12 cellular contexts compared by ENCODE assay signal in the genomic region with DNA sequence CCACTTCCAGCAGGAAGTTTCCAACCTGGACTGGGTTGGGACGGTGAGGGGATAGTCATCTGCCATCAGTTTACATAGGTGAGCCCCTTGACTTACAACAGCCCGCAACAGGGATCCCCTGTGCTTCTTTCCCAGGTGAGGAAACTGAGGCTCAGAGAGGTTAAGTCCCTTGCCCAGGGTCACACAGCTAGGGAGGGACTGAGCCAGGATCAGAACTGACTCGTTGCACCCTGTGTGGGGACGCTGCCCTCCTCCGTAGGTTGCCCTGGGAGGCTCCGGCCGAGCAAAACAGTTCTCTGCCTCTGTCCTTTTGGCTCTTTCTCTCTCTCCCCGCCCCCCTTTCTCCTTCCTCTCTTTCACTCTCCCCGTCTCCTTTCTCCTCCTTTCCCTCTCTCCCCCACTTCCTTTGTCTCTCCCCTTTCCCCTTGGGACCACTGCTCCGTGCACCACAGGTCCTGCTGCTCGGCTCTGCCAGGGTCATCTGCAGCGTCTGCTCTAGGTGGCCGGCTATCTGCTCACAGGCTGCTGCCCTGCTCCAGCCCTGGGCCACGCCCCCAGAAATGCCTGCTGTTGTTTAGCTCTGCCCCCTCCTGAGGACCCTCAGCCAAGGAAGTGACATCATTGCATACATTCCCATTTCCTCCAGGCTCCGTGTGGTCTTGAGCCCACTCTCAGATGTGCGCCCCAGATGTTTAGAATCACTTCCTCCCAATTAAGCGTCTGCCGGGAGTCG.
DNase-seq lines count a peak whose midpoint lies in the region; ATAC-seq and TF ChIP-seq lines count a peak whose summit lies in the region.
"Had no signal": no experiment of that assay in that cellular context is flagged by ENCODE, and none has a peak within 500 bp of the region (broad histone marks: within the 10 kb centered on the region; RNA-seq: fewer than 3 reads in every experiment).

No MANE protein-coding gene starts in this region.

- CTCF ChIA-PET in CD4-positive, alpha-beta memory T cell (lab: Charles Lee; ENCODE audit: partially characterized antibody): no interaction called here

- no peak overlapping the region for H2BK12ac ChIP-seq in H9 (ENCODE audit: insufficient read length, low read depth, low read length)

- POLR2A ChIA-PET in CD4-positive, alpha-beta memory T cell (lab: Charles Lee; ENCODE audit: partially characterized antibody): interaction anchor here (1.0 kb wide), 1 partner anchor 12 kb away, joined by 3 read pairs; no protein-coding TSS in a partner anchor

- peak in 5 of 8 donors; percentile 14 to 34 (median 17) for ATAC-seq in heart right ventricle

- no peak overlapping the region for H4K5ac ChIP-seq in H9 (ENCODE audit: insufficient read length, low read depth, low read length)

- no peak overlapping the region for H3K4ac ChIP-seq in H9 (ENCODE audit: low read depth, low read length)

- H3K27ac ChIP-seq in H9 (ENCODE audit: insufficient read length, low read depth, low read length) (no peak overlapping the region), OCI-LY3 (ENCODE audit: low read length) (no peak overlapping the region), heart right ventricle (peak overlapping the region in 6 of 10 donors; percentile 7 to 67 (median 36)), coronary artery (no peak overlapping the region)
- no peak overlapping the region for H3K27ac ChIP-seq in CD4-positive, alpha-beta memory T cell (ENCODE audit: low read depth, low read length)
- H3K27ac ChIP-seq: neutrophil had no signal

- H3K9ac ChIP-seq in H9 (ENCODE audit: extremely low read depth, insufficient read length, low read length): no peak overlapping the region
- H3K9ac ChIP-seq in OCI-LY3 (ENCODE audit: low read length): peak overlapping the region; percentile 11

- H3K4me1 ChIP-seq in H9 (ENCODE audit: insufficient read depth, low read length): peaks cover 5% of the 10 kb centered on the region; the same call in 1 of the 2 replicates
- H3K4me1 ChIP-seq in OCI-LY3 (ENCODE audit: low read length): peaks cover 21% of the 10 kb centered on the region
- peaks cover 14 to 54% (median 26%) of the 10 kb centered on the region in 9 donors for H3K4me1 ChIP-seq in heart right ventricle
- H3K4me1 ChIP-seq in CD4-positive, alpha-beta memory T cell (ENCODE audit: insufficient read depth, low read length): no peaks in the 10 kb centered on the region

- DNase-seq in H9 (peak; percentile 87), heart right ventricle (no peak), progenitor cell of endocrine pancreas (ENCODE audit: low spot score, unreplicated experiment) (no peak), HT-29 (ENCODE audit: low spot score) (no peak), HFFc6 (no peak), coronary artery (ENCODE audit: low spot score) (no peak)
- no peak for DNase-seq in CD4-positive, alpha-beta memory T cell
- DNase-seq: NCI-H2029; stimulated activated CD4-positive, alpha-beta T cell treated with anti-CD3 and anti-CD28 coated beads, Interleukin-15, amount 100 ng/mL, for 24 hours; WERI-Rb-1 had no signal

- H3K4me3 ChIP-seq in OCI-LY3 (ENCODE audit: low read length) (peak overlapping the region; percentile 58), heart right ventricle (no peak overlapping the region), coronary artery (no peak overlapping the region)
- H3K4me3 ChIP-seq in CD4-positive, alpha-beta memory T cell (ENCODE audit: low read length in 2 of 2): no peak overlapping the region

- no peak overlapping the region for H2AFZ ChIP-seq in H9 (ENCODE audit: low read length)
- H2AFZ ChIP-seq in OCI-LY3 (ENCODE audit: low read depth, low read length): no peak overlapping the region

- H3T11ph ChIP-seq in H9 (ENCODE audit: low read length): no peak overlapping the region

- H3K9me3 Mint-ChIP-seq in H9 (no peaks in the 10 kb centered on the region), progenitor cell of endocrine pancreas (ENCODE audit: low read depth) (no peaks in the 10 kb centered on the region), HFFc6 (no peaks in the 10 kb centered on the region)
- H3K9me3 Mint-ChIP-seq in CD4-positive, alpha-beta memory T cell: no peaks in the 10 kb centered on the region

- H3K79me2 ChIP-seq in H9 (ENCODE audit: insufficient read depth, low read length) (no peaks in the 10 kb centered on the region), OCI-LY3 (ENCODE audit: low read length) (no peaks in the 10 kb centered on the region)

- H3K9me3 ChIP-seq in H9 (ENCODE audit: control insufficient read depth, low read depth, low read length) (no peaks in the 10 kb centered on the region), OCI-LY3 (ENCODE audit: insufficient read depth, low read length) (no peaks in the 10 kb centered on the region), heart right ventricle (no peaks in the 10 kb centered on the region)
- no peaks in the 10 kb centered on the region for H3K9me3 ChIP-seq in CD4-positive, alpha-beta memory T cell (ENCODE audit: control insufficient read depth in 1 of 2, low read length in 2 of 2)
- H3K9me3 ChIP-seq: neutrophil had no signal

- no peak overlapping the region for H2BK5ac ChIP-seq in H9 (ENCODE audit: insufficient read length, low read length)

- no peaks in the 10 kb centered on the region for H3K23me2 ChIP-seq in H9 (ENCODE audit: insufficient read length, low read depth, low read length, poor library complexity, severe bottlenecking)

- H3K56ac ChIP-seq in H9 (ENCODE audit: insufficient read length, low read depth, low read length): no peak overlapping the region

- no peak overlapping the region for H2BK15ac ChIP-seq in H9 (ENCODE audit: low read depth, low read length)

- no peak overlapping the region for H4K91ac ChIP-seq in H9 (ENCODE audit: insufficient read length, low read depth, low read length)

- H3K36me3 ChIP-seq in OCI-LY3 (replicated peaks; ENCODE audit: low read depth, low read length) (no peaks in the 10 kb centered on the region), heart right ventricle (peaks cover 0 to 89% (median 13%) of the 10 kb centered on the region in 9 donors)
- no peaks in the 10 kb centered on the region for H3K36me3 ChIP-seq in CD4-positive, alpha-beta memory T cell (ENCODE audit: insufficient read depth, low read length)
- H3K36me3 ChIP-seq: neutrophil, WERI-Rb-1 had no signal

- H3K4me3 Mint-ChIP-seq in H9 (peak overlapping the region in 1 of 2 experiments; percentile 52; a peak in 4 of 5 replicates), progenitor cell of endocrine pancreas (ENCODE audit: low read depth) (no peak overlapping the region), HFFc6 (no peak overlapping the region; the same call in 1 of the 2 replicates)
- no peak overlapping the region for H3K4me3 Mint-ChIP-seq in CD4-positive, alpha-beta memory T cell

- H3K14ac ChIP-seq in H9 (ENCODE audit: insufficient read depth, low read length): 0 out of 2 replicates have a peak overlapping the region, but pooled peaks have one; percentile 9

- intact Hi-C loops in heart right ventricle (cut with DNase I): no loop called here
- intact Hi-C loops in CD4-positive, alpha-beta memory T cell (cut with micrococcal nuclease): no loop called here

- no peak overlapping the region for H2BK120ac ChIP-seq in H9 (ENCODE audit: low read depth, low read length, poor library complexity, severe bottlenecking)

- H3K79me1 ChIP-seq in H9 (ENCODE audit: insufficient read depth, low read depth, low read length, poor library complexity, severe bottlenecking): no peaks in the 10 kb centered on the region

- H3K23ac ChIP-seq in H9 (ENCODE audit: insufficient read length, low read depth, low read length): no peak overlapping the region

- no peak for TF ChIP-seq CTCF in H9 (conservative IDR thresholded peaks at IDR 0.05)
- no peak for TF ChIP-seq CTCF in OCI-LY3 (IDR thresholded peaks at IDR 0.05; ENCODE audit: low read depth, low read length)
- no peak for TF ChIP-seq CTCF in heart right ventricle (IDR thresholded peaks at IDR 0.05)
- no peak for TF ChIP-seq CTCF in progenitor cell of endocrine pancreas (IDR thresholded peaks at IDR 0.05; ENCODE audit: unreplicated experiment)
- TF ChIP-seq CTCF in HFFc6 (IDR thresholded peaks at IDR 0.05): no peak
- no peak for TF ChIP-seq CTCF in coronary artery (IDR thresholded peaks at IDR 0.05)

- H4K8ac ChIP-seq in H9 (replicated peaks; ENCODE audit: insufficient read length, low read depth, low read length): no peak overlapping the region

- peak overlapping the region; percentile 23 to 96 (median 93) for H3K27ac Mint-ChIP-seq in H9
- peak overlapping the region; percentile 86 for H3K27ac Mint-ChIP-seq in progenitor cell of endocrine pancreas
- H3K27ac Mint-ChIP-seq in CD4-positive, alpha-beta memory T cell: no peak overlapping the region
- H3K27ac Mint-ChIP-seq in HFFc6: no peak overlapping the region

- H3K18ac ChIP-seq in H9 (ENCODE audit: insufficient read length, low read depth, low read length): peak overlapping the region; percentile 37

- no CpG with 5 or more reads among the region's 19 CpGs for WGBS in H9 (ENCODE audit: extremely low coverage, insufficient read length, low lambda C conversion rate)
- 54% methylated on average over 19 of the region's 19 CpGs for WGBS in heart right ventricle, 2 donors

- H3K4me1 Mint-ChIP-seq in H9 (peaks cover 27 to 38% of the 10 kb centered on the region in 2 experiments), progenitor cell of endocrine pancreas (ENCODE audit: low read depth) (no peaks in the 10 kb centered on the region), HFFc6 (ENCODE audit: low read depth) (peaks cover 28% of the 10 kb centered on the region)
- peaks cover 0 to 13% (median 0%) of the 10 kb centered on the region in 4 donors for H3K4me1 Mint-ChIP-seq in CD4-positive, alpha-beta memory T cell

- H3K27me3 Mint-ChIP-seq in H9 (ENCODE audit: low read depth) (peaks cover 30% of the 10 kb centered on the region), progenitor cell of endocrine pancreas (no peaks in the 10 kb centered on the region), HFFc6 (ENCODE audit: insufficient read depth) (peaks cover 11% of the 10 kb centered on the region)
- no peaks in the 10 kb centered on the region for H3K27me3 Mint-ChIP-seq in CD4-positive, alpha-beta memory T cell

- no peak overlapping the region for H2BK20ac ChIP-seq in H9 (ENCODE audit: low read depth, low read length, poor library complexity, severe bottlenecking)

- no peak overlapping the region for H3K4me2 ChIP-seq in H9 (ENCODE audit: insufficient read depth, insufficient read length, low read length)
- peak overlapping the region; percentile 66 for H3K4me2 ChIP-seq in OCI-LY3 (ENCODE audit: low read length)

- no peak overlapping the region for H2AK5ac ChIP-seq in H9 (ENCODE audit: insufficient read length, low read length)

- peaks cover 7 to 16% (median 11%) of the 10 kb centered on the region in 3 experiments; a peak in 6 of 7 replicates for H3K36me3 Mint-ChIP-seq in H9 (ENCODE audit: insufficient read depth in 1 of 3, low read depth in 3 of 3)
- peaks cover 10% of the 10 kb centered on the region for H3K36me3 Mint-ChIP-seq in progenitor cell of endocrine pancreas (ENCODE audit: insufficient read depth)
- peaks cover 3 to 10% of the 10 kb centered on the region in 2 donors for H3K36me3 Mint-ChIP-seq in CD4-positive, alpha-beta memory T cell
- peaks cover 15% of the 10 kb centered on the region; the same call in 1 of the 2 replicates for H3K36me3 Mint-ChIP-seq in HFFc6 (ENCODE audit: low read depth)

- no peaks in the 10 kb centered on the region; the same call in 1 of the 2 replicates for H3K27me3 ChIP-seq in H9 (ENCODE audit: insufficient read depth, low read length)
- no peaks in the 10 kb centered on the region for H3K27me3 ChIP-seq in OCI-LY3 (ENCODE audit: low read depth, low read length)
- H3K27me3 ChIP-seq in heart right ventricle: no peaks in the 10 kb centered on the region
- no peaks in the 10 kb centered on the region for H3K27me3 ChIP-seq in CD4-positive, alpha-beta memory T cell (ENCODE audit: insufficient read depth, low read length)
- H3K27me3 ChIP-seq: neutrophil had no signal

- H4K20me1 ChIP-seq in H9 (ENCODE audit: control insufficient read depth, insufficient read depth, insufficient read length) (no peaks in the 10 kb centered on the region), OCI-LY3 (ENCODE audit: insufficient read depth, low read length) (no peaks in the 10 kb centered on the region)

Comparison
In these comparisons a context has a peak if more than half of its experiments do, and no peak if none do; other contexts are left out.
1. H3K27ac ChIP-seq: peak in heart right ventricle (6 of 10); none in H9 (single experiment), OCI-LY3 (single experiment), CD4-positive, alpha-beta memory T cell (single experiment) and coronary artery (0 of 2).
2. H3K27ac Mint-ChIP-seq: peak in H9 (3 of 3) and progenitor cell of endocrine pancreas (single experiment); none in CD4-positive, alpha-beta memory T cell (0 of 7) and HFFc6 (single experiment).